In the genomic region with DNA sequence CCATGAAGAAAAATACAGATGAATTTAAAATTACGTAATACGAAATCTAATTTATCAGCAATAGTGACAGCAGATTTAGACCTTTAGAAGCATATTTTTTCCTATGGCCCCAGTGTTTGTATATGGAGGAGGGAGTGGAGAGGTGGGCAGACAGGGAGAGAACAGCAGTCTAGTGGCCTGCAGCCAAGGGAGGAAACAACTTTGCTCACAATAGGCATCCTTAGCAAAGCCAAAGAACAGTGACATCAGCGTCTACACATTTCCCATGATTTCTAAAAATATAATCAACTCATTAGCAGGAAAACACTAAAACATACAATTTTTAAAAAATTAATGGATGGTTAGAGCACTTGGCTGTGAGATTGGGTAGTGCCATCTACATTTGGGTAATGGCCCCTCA, we compare ENCODE assay signal across 29 cellular contexts.
"Had no signal": no experiment of that assay in that cellular context is flagged by ENCODE, and none has a peak within 500 bp of the region (broad histone marks: within the 10 kb centered on the region; RNA-seq: fewer than 3 reads in every experiment).

No MANE protein-coding gene starts in this region.

- H3K27ac Mint-ChIP-seq: activated CD4-positive, alpha-beta memory T cell treated with anti-CD3 and anti-CD28 coated beads for 36 hours; activated T-helper 1 cell treated with anti-CD3 and anti-CD28 coated beads, Interleukin-12 subunit alpha, Interleukin-12 subunit beta, Interleukin-2, Interleukin-4 antibody, amounts not matched to agents 30 ng/mL and 10 ng/mL and 1 ng/mL, durations not matched to agents 14 hours and 24 hours and 36 hours; dendritic cell treated with granulocyte-macrophage colony-stimulating factor and Interleukin-4, amounts not matched to agents 40 ng/mL and 50 ng/mL, for 4 days; immature natural killer cell; natural killer cell; stimulated activated effector memory CD8-positive, alpha-beta T cell treated with anti-CD3 and anti-CD28 coated beads, Interleukin-12 subunit alpha, Interleukin-12 subunit beta, amount 100 ng/mL, for 72 hours; stimulated activated naive CD8-positive, alpha-beta T cell treated with anti-CD3 and anti-CD28 coated beads, Interleukin-15, Interleukin-2, amounts not matched to agents 100 ng/mL and 50 ng/mL, for 24 hours had no signal

- H3K4me3 ChIP-seq: esophagus squamous epithelium, gastroesophageal sphincter, lower lobe of right lung, thoracic aorta had no signal

- ATAC-seq: activated CD4-positive, CD25-positive, alpha-beta regulatory T cell treated with anti-CD3 and anti-CD28 coated beads, Interleukin-2, amount 50 U/mL, for 24 hours; gastroesophageal sphincter; lower lobe of right lung; natural killer cell; sciatic nerve; stimulated activated effector memory CD8-positive, alpha-beta T cell treated with anti-CD3 and anti-CD28 coated beads, Interleukin-12 subunit alpha, Interleukin-12 subunit beta, amount 100 ng/mL, for 72 hours had no signal

- H3K27ac ChIP-seq: epithelial cell of prostate, esophagus squamous epithelium, gastroesophageal sphincter, lower lobe of right lung, thoracic aorta, WERI-Rb-1 had no signal

- H3K36me3 ChIP-seq: esophagus squamous epithelium, gastroesophageal sphincter, lower lobe of right lung, thoracic aorta, WERI-Rb-1 had no signal

- H3K9me3 ChIP-seq: esophagus squamous epithelium, gastroesophageal sphincter, lower lobe of right lung, thoracic aorta had no signal

- H3K4me1 ChIP-seq: esophagus squamous epithelium, gastroesophageal sphincter, lower lobe of right lung had no signal

- H3K4me1 Mint-ChIP-seq: immature natural killer cell; natural killer cell; stimulated activated effector memory CD8-positive, alpha-beta T cell treated with anti-CD3 and anti-CD28 coated beads, Interleukin-12 subunit alpha, Interleukin-12 subunit beta, amount 100 ng/mL, for 72 hours had no signal

- H3K27me3 ChIP-seq: esophagus squamous epithelium, gastroesophageal sphincter had no signal

- H3K4me3 Mint-ChIP-seq: activated CD4-positive, alpha-beta memory T cell treated with anti-CD3 and anti-CD28 coated beads for 36 hours; activated T-helper 1 cell treated with anti-CD3 and anti-CD28 coated beads, Interleukin-12 subunit alpha, Interleukin-12 subunit beta, Interleukin-2, Interleukin-4 antibody, amounts not matched to agents 30 ng/mL and 10 ng/mL and 1 ng/mL, durations not matched to agents 14 hours and 24 hours and 36 hours; dendritic cell treated with granulocyte-macrophage colony-stimulating factor and Interleukin-4, amounts not matched to agents 40 ng/mL and 50 ng/mL, for 4 days; immature natural killer cell; natural killer cell; stimulated activated effector memory CD8-positive, alpha-beta T cell treated with anti-CD3 and anti-CD28 coated beads, Interleukin-12 subunit alpha, Interleukin-12 subunit beta, amount 100 ng/mL, for 72 hours; stimulated activated naive CD8-positive, alpha-beta T cell treated with anti-CD3 and anti-CD28 coated beads, Interleukin-15, Interleukin-2, amounts not matched to agents 100 ng/mL and 50 ng/mL, for 24 hours had no signal

- H3K9me3 Mint-ChIP-seq: activated CD4-positive, alpha-beta memory T cell treated with anti-CD3 and anti-CD28 coated beads for 36 hours; activated T-helper 1 cell treated with anti-CD3 and anti-CD28 coated beads, Interleukin-12 subunit alpha, Interleukin-12 subunit beta, Interleukin-2, Interleukin-4 antibody, amounts not matched to agents 30 ng/mL and 10 ng/mL and 1 ng/mL, durations not matched to agents 14 hours and 24 hours and 36 hours; dendritic cell treated with granulocyte-macrophage colony-stimulating factor and Interleukin-4, amounts not matched to agents 40 ng/mL and 50 ng/mL, for 4 days; stimulated activated effector memory CD8-positive, alpha-beta T cell treated with anti-CD3 and anti-CD28 coated beads, Interleukin-12 subunit alpha, Interleukin-12 subunit beta, amount 100 ng/mL, for 72 hours; stimulated activated naive CD8-positive, alpha-beta T cell treated with anti-CD3 and anti-CD28 coated beads, Interleukin-15, Interleukin-2, amounts not matched to agents 100 ng/mL and 50 ng/mL, for 24 hours had no signal

- DNase-seq: activated CD4-positive, alpha-beta memory T cell treated with anti-CD3 and anti-CD28 coated beads for 36 hours; activated CD4-positive, alpha-beta T cell treated with anti-CD3 and anti-CD28 coated beads for 48 hours; activated CD8-positive, alpha-beta memory T cell treated with anti-CD3 and anti-CD28 coated beads, Interleukin-2, amount 50 U/mL, for 4 hours; activated gamma-delta T cell; activated naive CD4-positive, alpha-beta T cell treated with anti-CD3 and anti-CD28 coated beads, Interleukin-2, amount 50 U/mL, for 16 hours; activated T-cell treated with anti-CD3 and anti-CD28 coated beads, Interleukin-2, amount 50 U/mL, for 1 hour; amniotic stem cell; effector CD4-positive, alpha-beta T cell; esophagus squamous epithelium; head of caudate nucleus; hypothalamus; immature natural killer cell; kidney; lower lobe of right lung; mesendoderm; natural killer cell; small intestine; stimulated activated CD4-positive, alpha-beta T cell treated with anti-CD3 and anti-CD28 coated beads, Interleukin-4, amount 100 ng/mL, for 24 hours; trophoblast cell; WERI-Rb-1 had no signal

- H3K36me3 Mint-ChIP-seq: activated CD4-positive, alpha-beta memory T cell treated with anti-CD3 and anti-CD28 coated beads for 36 hours; immature natural killer cell; natural killer cell; stimulated activated effector memory CD8-positive, alpha-beta T cell treated with anti-CD3 and anti-CD28 coated beads, Interleukin-12 subunit alpha, Interleukin-12 subunit beta, amount 100 ng/mL, for 72 hours had no signal

- H3K27me3 Mint-ChIP-seq: activated CD4-positive, alpha-beta memory T cell treated with anti-CD3 and anti-CD28 coated beads for 36 hours; stimulated activated naive CD8-positive, alpha-beta T cell treated with anti-CD3 and anti-CD28 coated beads, Interleukin-15, Interleukin-2, amounts not matched to agents 100 ng/mL and 50 ng/mL, for 24 hours had no signal
